9 cellular contexts compared by ENCODE assay signal in the genomic region with DNA sequence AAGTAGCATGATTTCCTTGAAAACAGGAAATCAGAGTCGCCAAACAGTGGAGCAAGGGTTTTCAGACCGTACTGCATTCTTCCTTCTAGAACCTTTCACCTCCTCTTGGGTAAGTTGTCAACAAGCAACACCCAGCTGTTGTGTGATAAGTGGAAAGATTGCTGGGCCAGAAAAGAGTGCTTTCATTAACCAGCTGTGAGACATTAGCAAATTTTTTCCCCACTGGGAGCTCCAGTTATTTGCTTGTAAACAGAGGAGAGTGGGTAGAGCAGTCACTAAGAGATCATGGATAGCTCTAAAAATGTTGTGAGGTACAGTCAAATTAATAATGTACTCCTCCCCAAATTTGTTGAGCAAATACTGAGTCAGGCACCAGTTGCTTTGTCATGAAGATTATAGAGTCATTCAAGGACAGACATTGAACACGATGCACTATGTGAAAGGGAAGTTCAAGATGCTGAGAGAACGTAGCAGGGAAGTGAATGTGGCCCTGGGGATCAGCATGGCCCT. TPM values are rescaled to one million over a fixed set of nuclear protein-coding genes. Genes with fewer than 3 reads are reported as not detected.
DNase-seq lines count a peak whose midpoint lies in the region; ATAC-seq, FAIRE-seq and TF ChIP-seq lines count a peak whose summit lies in the region.
"Had no signal": no experiment of that assay in that cellular context is flagged by ENCODE, and none has a peak within 500 bp of the region (broad histone marks: within the 10 kb centered on the region; RNA-seq: fewer than 3 reads in every experiment).

No MANE protein-coding gene starts in this region.

- no peaks in the 10 kb centered on the region for H3K9me3 ChIP-seq in osteoblast (ENCODE audit: low read depth, low read length)

- H3K4me1 ChIP-seq in osteoblast (ENCODE audit: insufficient read depth, low read length) = peaks cover 29% of the 10 kb centered on the region

- no peak overlapping the region for H3K4me2 ChIP-seq in osteoblast (ENCODE audit: insufficient read depth, low read length)

- peak; percentile 30 for ATAC-seq in GM18873 (IDR thresholded peaks at IDR 0.05; ENCODE audit: low FRiP score, unreplicated experiment)
- ATAC-seq in HG02981 (IDR thresholded peaks at IDR 0.05; ENCODE audit: unreplicated experiment) = peak; percentile 31
- no peak for ATAC-seq in HG02763 (IDR thresholded peaks at IDR 0.05; ENCODE audit: unreplicated experiment)

- H3K79me2 ChIP-seq in osteoblast (ENCODE audit: insufficient read depth, low read length) = no peaks in the 10 kb centered on the region

- TF ChIP-seq CTCF in bronchial epithelial cell (IDR thresholded peaks at IDR 0.05; ENCODE audit: insufficient read depth, low read length, severe bottlenecking) (no peak), osteoblast (IDR thresholded peaks at IDR 0.05; ENCODE audit: extremely low read depth, low read depth, low read length) (no peak)

- DNase-seq in bronchial epithelial cell (ENCODE audit: low read depth) = peak; percentile 39
- DNase-seq in osteoblast (ENCODE audit: insufficient read length, low spot score, missing footprints) = no peak
- DNase-seq in globus pallidus (ENCODE audit: low spot score) = no peak
- DNase-seq in activated gamma-delta T cell (lab: John Stamatoyannopoulos, UW) = no peak
- no peak for DNase-seq in occipital lobe (lab: John Stamatoyannopoulos, UW)

- H3K27me3 ChIP-seq in bronchial epithelial cell (ENCODE audit: control insufficient read depth, insufficient read depth, low read length) (no peaks in the 10 kb centered on the region), osteoblast (ENCODE audit: insufficient read depth, low read length) (peaks cover 4% of the 10 kb centered on the region)

- H4K20me1 ChIP-seq in osteoblast (ENCODE audit: insufficient read depth, low read length) = no peaks in the 10 kb centered on the region

- no peak for FAIRE-seq in bronchial epithelial cell (lab: Jason Lieb, UNC)

- H3K36me3 ChIP-seq in bronchial epithelial cell (ENCODE audit: control insufficient read depth, insufficient read depth, low read length) = no peaks in the 10 kb centered on the region
- no peaks in the 10 kb centered on the region for H3K36me3 ChIP-seq in osteoblast (ENCODE audit: insufficient read depth, low read length)

- H2AFZ ChIP-seq in osteoblast (ENCODE audit: low read length) = peak overlapping the region; percentile 45

- H3K27ac ChIP-seq in osteoblast (ENCODE audit: low read depth, low read length) = no peak overlapping the region

- H3K4me3 ChIP-seq in bronchial epithelial cell (ENCODE audit: low read depth, low read length) (no peak overlapping the region), osteoblast (ENCODE audit: insufficient read depth, low read length) (no peak overlapping the region)

RNA-seq across cellular contexts. Expression of a gene that starts 11.7 kb away (rescaled TPM):
- total RNA-seq in bronchial epithelial cell (not detected in 2 replicates), osteoblast (under 0.01 and 0.36 TPM in 2 replicates), occipital lobe (2.8 TPM)
- total RNA-seq: epithelial cell of proximal tubule had no signal

RNA-seq across cellular contexts. Expression of a gene that starts 52.5 kb away (rescaled TPM):
- total RNA-seq in bronchial epithelial cell (2.4 and 2.6 TPM in 2 replicates), osteoblast (under 0.01 and 0.29 TPM in 2 replicates), occipital lobe (43.7 TPM)

Comparison
In these comparisons a context has a peak if more than half of its experiments do, and no peak if none do; other contexts are left out.
1. RNA of a gene that starts 52.5 kb away (total RNA-seq): 43.7 TPM in occipital lobe (single experiment); 2.4 to 2.6 TPM in bronchial epithelial cell and under 0.01 to 0.29 TPM in osteoblast; every median in the first group is over 10 times any median in the second.